In the genomic region with DNA sequence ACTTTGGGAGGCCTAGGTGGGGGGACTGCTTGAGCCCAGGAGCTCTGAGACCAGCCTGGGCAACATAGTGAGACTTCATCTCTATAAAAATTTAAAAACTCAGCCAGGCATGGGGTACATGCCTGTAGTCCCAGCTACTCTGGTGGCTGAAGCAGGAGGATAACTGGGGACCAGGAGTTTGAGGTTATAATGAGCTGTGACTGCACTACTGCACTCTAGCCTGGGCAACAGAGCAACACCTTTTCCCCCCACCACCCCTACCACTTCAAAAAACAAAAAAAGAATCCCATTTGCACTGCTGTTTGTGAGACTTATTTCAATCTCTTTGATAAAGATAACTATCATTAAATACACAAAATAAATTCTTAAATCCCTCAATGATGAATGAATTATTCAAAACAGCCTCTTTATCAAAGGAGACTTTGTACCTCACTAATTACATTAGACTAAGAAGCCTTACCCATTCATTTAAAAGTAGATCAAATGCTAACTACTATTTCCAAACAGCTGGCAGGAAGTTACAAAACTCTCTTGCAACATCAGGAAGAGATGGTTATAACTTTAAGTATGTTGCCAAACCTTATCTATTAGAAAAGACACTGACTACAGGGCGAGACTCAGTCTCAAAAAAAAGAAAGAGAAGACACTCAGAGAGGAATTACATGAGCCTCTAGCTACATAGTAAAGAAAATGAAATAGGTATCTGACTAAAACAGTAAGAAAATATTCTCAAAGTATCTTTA, we compare ENCODE assay signal across 9 cellular contexts. TPM values are rescaled to one million over a fixed set of nuclear protein-coding genes. Genes with fewer than 3 reads are reported as not detected.
DNase-seq lines count a peak whose midpoint lies in the region; ATAC-seq and TF ChIP-seq lines count a peak whose summit lies in the region.
"Had no signal": no experiment of that assay in that cellular context is flagged by ENCODE, and none has a peak within 500 bp of the region (broad histone marks: within the 10 kb centered on the region; RNA-seq: fewer than 3 reads in every experiment).

No MANE protein-coding gene starts in this region.

- H3K4me1 Mint-ChIP-seq in activated T-cell treated with anti-CD3 and anti-CD28 coated beads, Interleukin-2, amount 50 U/mL, for 24 hours (ENCODE audit: low read depth) = peaks cover 42% of the 10 kb centered on the region
- peaks cover 22% of the 10 kb centered on the region for H3K4me1 Mint-ChIP-seq in T-helper 2 cell treated with Interferon-gamma antibody and Interleukin-4, amounts not matched to agents 5 μg/mL and 100 μg/mL, for 36 hours (ENCODE audit: low read depth)

- intact Hi-C loops in left cardiac atrium (cut with DNase I) = no loop called here

- H3K27me3 ChIP-seq in thymus (ENCODE audit: control insufficient read depth, insufficient read depth) = no peaks in the 10 kb centered on the region

- peak overlapping the region; percentile 53 for H3K27ac ChIP-seq in thymus (ENCODE audit: low read depth)

- no peaks in the 10 kb centered on the region for H3K9me3 ChIP-seq in thymus (ENCODE audit: control insufficient read depth)

- peak; percentile 69 to 84 for ATAC-seq in left cardiac atrium

- no peak overlapping the region for H3K4me3 Mint-ChIP-seq in activated T-cell treated with anti-CD3 and anti-CD28 coated beads, Interleukin-2, amount 50 U/mL, for 24 hours
- peak overlapping the region; percentile 33 for H3K4me3 Mint-ChIP-seq in T-helper 2 cell treated with Interferon-gamma antibody and Interleukin-4, amounts not matched to agents 5 μg/mL and 100 μg/mL, for 36 hours

- no peak overlapping the region for H3K4me3 ChIP-seq in thymus (ENCODE audit: low read length)

- WGBS in thymus = 14% methylated on average over 1 of the region's 1 CpG

- no peak for TF ChIP-seq CTCF in GM20000 (IDR thresholded peaks at IDR 0.05; ENCODE audit: extremely low read depth, missing control alignments)

- H3K36me3 Mint-ChIP-seq in activated T-cell treated with anti-CD3 and anti-CD28 coated beads, Interleukin-2, amount 50 U/mL, for 24 hours (ENCODE audit: low read depth) = peaks cover 23% of the 10 kb centered on the region
- peaks cover 6% of the 10 kb centered on the region for H3K36me3 Mint-ChIP-seq in T-helper 2 cell treated with Interferon-gamma antibody and Interleukin-4, amounts not matched to agents 5 μg/mL and 100 μg/mL, for 36 hours (ENCODE audit: low read depth)

- no peaks in the 10 kb centered on the region for H3K36me3 ChIP-seq in thymus (ENCODE audit: control insufficient read depth, insufficient read depth)

- H3K9me3 Mint-ChIP-seq in activated T-cell treated with anti-CD3 and anti-CD28 coated beads, Interleukin-2, amount 50 U/mL, for 24 hours = no peaks in the 10 kb centered on the region
- peaks cover 7% of the 10 kb centered on the region for H3K9me3 Mint-ChIP-seq in T-helper 2 cell treated with Interferon-gamma antibody and Interleukin-4, amounts not matched to agents 5 μg/mL and 100 μg/mL, for 36 hours

- H3K4me1 ChIP-seq in thymus (ENCODE audit: control insufficient read depth, insufficient read depth, low read length) = peaks cover 8% of the 10 kb centered on the region

- peak overlapping the region; percentile 33 for H3K27ac Mint-ChIP-seq in activated T-cell treated with anti-CD3 and anti-CD28 coated beads, Interleukin-2, amount 50 U/mL, for 24 hours
- H3K27ac Mint-ChIP-seq in T-helper 2 cell treated with Interferon-gamma antibody and Interleukin-4, amounts not matched to agents 5 μg/mL and 100 μg/mL, for 36 hours = peak overlapping the region; percentile 32

- no peak for DNase-seq in activated T-cell treated with anti-CD3 and anti-CD28 coated beads, Interleukin-2, amount 50 U/mL, for 24 hours
- DNase-seq in activated T-cell treated with anti-CD3 and anti-CD28 coated beads, Interleukin-2, amount 50 U/mL, for 1 hour = no peak
- DNase-seq in T-helper 2 cell treated with Interferon-gamma antibody and Interleukin-4, amounts not matched to agents 5 μg/mL and 100 μg/mL, for 36 hours (ENCODE audit: low spot score) = no peak
- no peak for DNase-seq in left cardiac atrium
- DNase-seq in GM20000 (ENCODE audit: low spot score) = no peak
- DNase-seq in NCI-H2081 (lab: John Stamatoyannopoulos, UW) = no peak
- DNase-seq in NCI-H774 (lab: John Stamatoyannopoulos, UW) = no peak
- DNase-seq: MM.1S had no signal

- no peaks in the 10 kb centered on the region for H3K27me3 Mint-ChIP-seq in activated T-cell treated with anti-CD3 and anti-CD28 coated beads, Interleukin-2, amount 50 U/mL, for 24 hours
- H3K27me3 Mint-ChIP-seq in T-helper 2 cell treated with Interferon-gamma antibody and Interleukin-4, amounts not matched to agents 5 μg/mL and 100 μg/mL, for 36 hours (ENCODE audit: low read depth) = no peaks in the 10 kb centered on the region

RNA-seq across cellular contexts. Expression of a gene that starts 14.7 kb away (rescaled TPM):
- total RNA-seq in left cardiac atrium = 10 to 100 TPM; 13.5 to 19.4 TPM
- 9.5 TPM for polyA plus RNA-seq in thymus
